In genomic region chr1:59500970-59501742, GRCh38 we compare ENCODE assay signal across 1 cellular context.
TF ChIP-seq lines count a peak whose summit lies in the region.

No MANE protein-coding gene starts in this region.

TF ChIP-seq in GM23338, 12 proteins besides CTCF, POLR2A, EP300 and RAD21 (continued from another document):
- TF ChIP-seq ETS1 (IDR thresholded peaks at IDR 0.05) (no peak), JUNB (IDR thresholded peaks at IDR 0.05; ENCODE audit: unreplicated experiment) (no peak), ZNF331 (CRISPR knock-in tag; IDR thresholded peaks at IDR 0.05; ENCODE audit: low read depth) (no peak), EZH2phosphoT487 (IDR thresholded peaks at IDR 0.05; ENCODE audit: unreplicated experiment) (no peak), POLR2AphosphoS5 (IDR thresholded peaks at IDR 0.05; ENCODE audit: low read depth) (no peak), ZNF114 (CRISPR knock-in tag; IDR thresholded peaks at IDR 0.05) (no peak)
